In genomic region chr4:168655182-168655581, GRCh38 we compare ENCODE assay signal across 20 cellular contexts.
DNase-seq lines count a peak whose midpoint lies in the region; ATAC-seq, FAIRE-seq and TF ChIP-seq lines count a peak whose summit lies in the region.
"Had no signal": no experiment of that assay in that cellular context is flagged by ENCODE, and none has a peak within 500 bp of the region (broad histone marks: within the 10 kb centered on the region; RNA-seq: fewer than 3 reads in every experiment).

No MANE protein-coding gene starts in this region.

- intact Hi-C loops in CD14-positive monocyte (cut with micrococcal nuclease): no loop called here
- intact Hi-C loops in activated CD4-positive, alpha-beta T cell treated with anti-CD3 and anti-CD28 coated beads, Interleukin-2, amount 10 ng/mL, durations not matched to agents 24 days and 14 days (cut with micrococcal nuclease): no loop called here

- no peaks in the 10 kb centered on the region for H3K27me3 ChIP-seq in parathyroid adenoma (ENCODE audit: control insufficient read depth, insufficient read depth, low read length)
- H3K27me3 ChIP-seq: body of pancreas, pancreas, tibial nerve had no signal

- H3K4me1 Mint-ChIP-seq in CD14-positive monocyte: no peaks in the 10 kb centered on the region
- H3K4me1 Mint-ChIP-seq in activated CD4-positive, alpha-beta T cell treated with anti-CD3 and anti-CD28 coated beads, Interleukin-2, amount 10 ng/mL, durations not matched to agents 24 days and 14 days: peaks cover 2% of the 10 kb centered on the region

- peak overlapping the region; percentile 50 to 66 for H3K27ac ChIP-seq in A549
- H3K27ac ChIP-seq in epithelial cell of prostate: peak overlapping the region; percentile 66
- peak overlapping the region; percentile 73 for H3K27ac ChIP-seq in parathyroid adenoma
- H3K27ac ChIP-seq: body of pancreas, pancreas had no signal

- peaks cover 79% of the 10 kb centered on the region for H3K4me1 ChIP-seq in A549
- peaks cover 25% of the 10 kb centered on the region for H3K4me1 ChIP-seq in parathyroid adenoma
- H3K4me1 ChIP-seq: body of pancreas, pancreas had no signal

- peak overlapping the region; percentile 14 for H2AFZ ChIP-seq in parathyroid adenoma

- peaks cover 6 to 10% (median 9%) of the 10 kb centered on the region in 3 donors for H3K27me3 Mint-ChIP-seq in CD14-positive monocyte (ENCODE audit: low read depth in 3 of 3)
- peaks cover 37% of the 10 kb centered on the region for H3K27me3 Mint-ChIP-seq in activated CD4-positive, alpha-beta T cell treated with anti-CD3 and anti-CD28 coated beads, Interleukin-2, amount 10 ng/mL, durations not matched to agents 24 days and 14 days

- CTCF ChIA-PET in A549 (lab: Yijun Ruan, JAX): no interaction called here

- H3K36me3 Mint-ChIP-seq in CD14-positive monocyte: no peaks in the 10 kb centered on the region
- H3K36me3 Mint-ChIP-seq in activated CD4-positive, alpha-beta T cell treated with anti-CD3 and anti-CD28 coated beads, Interleukin-2, amount 10 ng/mL, durations not matched to agents 24 days and 14 days (ENCODE audit: low read depth): no peaks in the 10 kb centered on the region
- H3K36me3 Mint-ChIP-seq: stimulated activated effector memory CD8-positive, alpha-beta T cell treated with anti-CD3 and anti-CD28 coated beads, Interleukin-12 subunit alpha, Interleukin-12 subunit beta, amount 100 ng/mL, for 72 hours had no signal

- H3K79me2 ChIP-seq in parathyroid adenoma: peaks cover 31% of the 10 kb centered on the region

- TF ChIP-seq CTCF in A549 (IDR thresholded peaks at IDR 0.05) (no peak), parathyroid adenoma (IDR thresholded peaks at IDR 0.05) (no peak), CD14-positive monocyte (IDR thresholded peaks at IDR 0.05) (no peak)

- FAIRE-seq in A549 (lab: Jason Lieb, UNC): no peak
- FAIRE-seq: pancreas had no signal

- no peak for TF ChIP-seq EP300 in A549 (IDR thresholded peaks at IDR 0.05)

- H3K9me3 Mint-ChIP-seq in CD14-positive monocyte: no peaks in the 10 kb centered on the region
- H3K9me3 Mint-ChIP-seq in activated CD4-positive, alpha-beta T cell treated with anti-CD3 and anti-CD28 coated beads, Interleukin-2, amount 10 ng/mL, durations not matched to agents 24 days and 14 days: no peaks in the 10 kb centered on the region
- H3K9me3 Mint-ChIP-seq: stimulated activated effector memory CD8-positive, alpha-beta T cell treated with anti-CD3 and anti-CD28 coated beads, Interleukin-12 subunit alpha, Interleukin-12 subunit beta, amount 100 ng/mL, for 72 hours had no signal

- WGBS in A549 (ENCODE audit: missing lambda C conversion rate): 44% methylated on average over 3 of the region's 3 CpGs

- no peak overlapping the region for H3K4me3 ChIP-seq in A549
- no peak overlapping the region for H3K4me3 ChIP-seq in parathyroid adenoma (ENCODE audit: low read depth, low read length)
- H3K4me3 ChIP-seq: body of pancreas, pancreas, tibial nerve had no signal

- H3K9me3 ChIP-seq in A549 (no peaks in the 10 kb centered on the region), parathyroid adenoma (ENCODE audit: control insufficient read depth, low read length) (no peaks in the 10 kb centered on the region)
- H3K9me3 ChIP-seq: pancreas, tibial nerve had no signal

- H3K4me3 Mint-ChIP-seq in CD14-positive monocyte: no peak overlapping the region
- H3K4me3 Mint-ChIP-seq in activated CD4-positive, alpha-beta T cell treated with anti-CD3 and anti-CD28 coated beads, Interleukin-2, amount 10 ng/mL, durations not matched to agents 24 days and 14 days: no peak overlapping the region
- H3K4me3 Mint-ChIP-seq: stimulated activated effector memory CD8-positive, alpha-beta T cell treated with anti-CD3 and anti-CD28 coated beads, Interleukin-12 subunit alpha, Interleukin-12 subunit beta, amount 100 ng/mL, for 72 hours had no signal

- H3K4me2 ChIP-seq in A549 (peak overlapping the region; percentile 75), parathyroid adenoma (ENCODE audit: low read length) (no peak overlapping the region)

- DNase-seq in A549 (ENCODE audit: low read depth in 1 of 2, low spot score in 1 of 2): no peak
- DNase-seq in OCI-M1 (lab: John Stamatoyannopoulos, UW): peak; percentile 31
- DNase-seq in epithelial cell of prostate (ENCODE audit: low read depth, low spot score): no peak
- no peak for DNase-seq in CD14-positive monocyte (ENCODE audit: low spot score)
- DNase-seq in activated CD4-positive, alpha-beta T cell treated with anti-CD3 and anti-CD28 coated beads, Interleukin-2, amount 10 ng/mL, durations not matched to agents 24 days and 14 days: no peak
- no peak for DNase-seq in AG08396 (ENCODE audit: low spot score)
- DNase-seq: ACHN; activated CD4-positive, alpha-beta T cell treated with anti-CD3 and anti-CD28 coated beads for 4 hours; activated naive CD4-positive, alpha-beta T cell treated with anti-CD3 and anti-CD28 coated beads, Interleukin-2, amount 50 U/mL, for 16 hours; activated T-cell treated with anti-CD3 and anti-CD28 coated beads for 4 hours; body of pancreas; hippocampal formation; Karpas-422; NCI-H345; pancreas; T1000 had no signal

- no peak for TF ChIP-seq RAD21 in A549 (conservative IDR thresholded peaks at IDR 0.05 in 1 of 2, IDR thresholded peaks at IDR 0.05 in 1 of 2)

- ATAC-seq in A549 (peak in 1 of 2 experiments; percentile 59; a peak in 3 of 6 replicates), HG03045 (IDR thresholded peaks at IDR 0.05; ENCODE audit: unreplicated experiment) (no peak)
- ATAC-seq: body of pancreas; stimulated activated effector memory CD8-positive, alpha-beta T cell treated with anti-CD3 and anti-CD28 coated beads, Interleukin-12 subunit alpha, Interleukin-12 subunit beta, amount 100 ng/mL, for 72 hours had no signal

- POLR2A ChIA-PET in A549 (lab: Yijun Ruan, JAX): interaction anchor here (0.7 to 1.6 kb wide), 2 partner anchors 19 to 20 kb away, joined by 3 to 4 read pairs; no protein-coding TSS in a partner anchor

- TF ChIP-seq POLR2A in A549 (IDR thresholded peaks at IDR 0.05; ENCODE audit: low read length): no peak

- H3K36me3 ChIP-seq in parathyroid adenoma (ENCODE audit: control insufficient read depth, insufficient read depth, low read length): no peaks in the 10 kb centered on the region
- H3K36me3 ChIP-seq: pancreas, tibial nerve had no signal

- no peak overlapping the region for H3K27ac Mint-ChIP-seq in CD14-positive monocyte
- no peak overlapping the region for H3K27ac Mint-ChIP-seq in activated CD4-positive, alpha-beta T cell treated with anti-CD3 and anti-CD28 coated beads, Interleukin-2, amount 10 ng/mL, durations not matched to agents 24 days and 14 days
- H3K27ac Mint-ChIP-seq: stimulated activated effector memory CD8-positive, alpha-beta T cell treated with anti-CD3 and anti-CD28 coated beads, Interleukin-12 subunit alpha, Interleukin-12 subunit beta, amount 100 ng/mL, for 72 hours had no signal

- no peak overlapping the region for H3K9ac ChIP-seq in parathyroid adenoma

TF ChIP-seq in A549, 52 proteins besides CTCF, POLR2A, EP300 and RAD21:
- TF ChIP-seq HEYL (CRISPR knock-in tag; IDR thresholded peaks at IDR 0.05): no peak
- TF ChIP-seq HOXB13 (CRISPR knock-in tag; IDR thresholded peaks at IDR 0.05; ENCODE audit: low read depth): no peak
- no peak for TF ChIP-seq MAFK (IDR thresholded peaks at IDR 0.05; ENCODE audit: partially characterized antibody)
- TF ChIP-seq JUNB (IDR thresholded peaks at IDR 0.05): no peak
- TF ChIP-seq NFE2L2 (conservative IDR thresholded peaks at IDR 0.05; ENCODE audit: low read length): no peak
- no peak for TF ChIP-seq JUN (IDR thresholded peaks at IDR 0.05)
- TF ChIP-seq KDM5A (IDR thresholded peaks at IDR 0.05): no peak
